18 cellular contexts compared by ENCODE assay signal in genomic region chr17:33201255-33201654, GRCh38.
DNase-seq lines count a peak whose midpoint lies in the region; ATAC-seq, FAIRE-seq and TF ChIP-seq lines count a peak whose summit lies in the region.
"Had no signal": no experiment of that assay in that cellular context is flagged by ENCODE, and none has a peak within 500 bp of the region (broad histone marks: within the 10 kb centered on the region; RNA-seq: fewer than 3 reads in every experiment).

No MANE protein-coding gene starts in this region.

- H2BK12ac ChIP-seq in H9 (ENCODE audit: insufficient read length, low read depth, low read length) = no peak overlapping the region

- H2AK5ac ChIP-seq in H9 (ENCODE audit: insufficient read length, low read length) (no peak overlapping the region), mesendoderm (ENCODE audit: low read length) (no peak overlapping the region)

- H3K9ac ChIP-seq in H9 (ENCODE audit: extremely low read depth, insufficient read length, low read length) (no peak overlapping the region), K562 (ENCODE audit: insufficient read depth in 1 of 2, low read depth in 2 of 2, low read length in 2 of 2) (no peak overlapping the region), mesendoderm (ENCODE audit: low read length) (no peak overlapping the region)
- H3K9ac ChIP-seq: BLaER1 treated with 17β-estradiol and CSF1 and Interleukin-3, amounts not matched to agents 10 nM and 100 nM had no signal

- no peaks in the 10 kb centered on the region for H3K23me2 ChIP-seq in H9 (ENCODE audit: insufficient read length, low read depth, low read length, poor library complexity, severe bottlenecking)

- H3K9me1 ChIP-seq in K562 (ENCODE audit: control insufficient read depth, insufficient read depth, low read length) = no peaks in the 10 kb centered on the region

- no CpG with 5 or more reads among the region's 4 CpGs for WGBS in H9 (ENCODE audit: extremely low coverage, insufficient read length, low lambda C conversion rate)
- 0% methylated on average over 4 of the region's 4 CpGs for WGBS in K562 (ENCODE audit: insufficient coverage, low coverage, missing lambda C conversion rate)
- WGBS in mesendoderm (ENCODE audit: extremely low coverage, insufficient coverage, low lambda C conversion rate) = no CpG with 5 or more reads among the region's 4 CpGs

- H3K9me3 Mint-ChIP-seq in activated CD4-positive, alpha-beta T cell treated with anti-CD3 and anti-CD28 coated beads for 36 hours (ENCODE audit: low read depth) = no peaks in the 10 kb centered on the region
- no peaks in the 10 kb centered on the region for H3K9me3 Mint-ChIP-seq in activated CD4-positive, alpha-beta T cell treated with anti-CD3 and anti-CD28 coated beads, Interleukin-2, amount 10 ng/mL, durations not matched to agents 7 days and 5 days
- H3K9me3 Mint-ChIP-seq in H9 = no peaks in the 10 kb centered on the region; a peak in 1 of 5 replicates
- no peaks in the 10 kb centered on the region for H3K9me3 Mint-ChIP-seq in activated naive CD8-positive, alpha-beta T cell treated with anti-CD3 and anti-CD28 coated beads for 36 hours

- POLR2A ChIA-PET in activated CD4-positive, alpha-beta T cell treated with anti-CD3 and anti-CD28 coated beads for 36 hours (lab: Charles Lee) = no interaction called here
- POLR2A ChIA-PET in activated CD4-positive, alpha-beta T cell treated with anti-CD3 and anti-CD28 coated beads, Interleukin-2, amount 10 ng/mL, durations not matched to agents 7 days and 5 days (lab: Charles Lee) = no interaction called here
- POLR2A ChIA-PET in K562 (lab: Yijun Ruan, JAX) = interaction anchor here (2.4 kb wide), 1 partner anchor 14 kb away, joined by 10 read pairs; no protein-coding TSS in a partner anchor

- CTCF ChIA-PET in activated CD4-positive, alpha-beta T cell treated with anti-CD3 and anti-CD28 coated beads for 36 hours (lab: Charles Lee) = no interaction called here
- CTCF ChIA-PET in activated CD4-positive, alpha-beta T cell treated with anti-CD3 and anti-CD28 coated beads, Interleukin-2, amount 10 ng/mL, durations not matched to agents 7 days and 5 days (lab: Charles Lee) = no interaction called here
- CTCF ChIA-PET in K562 (lab: Yijun Ruan, JAX; ENCODE audit: low intra/inter-chr PET ratio) = no interaction called here

- no peak overlapping the region for H2BK15ac ChIP-seq in H9 (ENCODE audit: low read depth, low read length)
- no peak overlapping the region for H2BK15ac ChIP-seq in mesendoderm (replicated peaks; ENCODE audit: low read depth)

- peaks cover 11% of the 10 kb centered on the region; the same call in 1 of the 2 replicates for H3K27me3 ChIP-seq in H9 (ENCODE audit: insufficient read depth, low read length)
- H3K27me3 ChIP-seq in K562 (ENCODE audit: control insufficient read depth in 2 of 2, insufficient read depth in 2 of 2, low read length in 2 of 2) = peaks cover 0 to 2% of the 10 kb centered on the region in 2 experiments; a peak in 1 of 5 replicates
- no peaks in the 10 kb centered on the region for H3K27me3 ChIP-seq in mesendoderm (ENCODE audit: insufficient read depth, low read length, poor library complexity)
- H3K27me3 ChIP-seq: BLaER1 treated with 17β-estradiol and CSF1 and Interleukin-3, amounts not matched to agents 10 nM and 100 nM had no signal

- peaks cover 7% of the 10 kb centered on the region for H3K27me3 Mint-ChIP-seq in activated CD4-positive, alpha-beta T cell treated with anti-CD3 and anti-CD28 coated beads for 36 hours
- H3K27me3 Mint-ChIP-seq in activated CD4-positive, alpha-beta T cell treated with anti-CD3 and anti-CD28 coated beads, Interleukin-2, amount 10 ng/mL, durations not matched to agents 7 days and 5 days = no peaks in the 10 kb centered on the region
- peaks cover 99% of the 10 kb centered on the region for H3K27me3 Mint-ChIP-seq in H9 (ENCODE audit: low read depth)
- peaks cover 9% of the 10 kb centered on the region for H3K27me3 Mint-ChIP-seq in activated naive CD8-positive, alpha-beta T cell treated with anti-CD3 and anti-CD28 coated beads for 36 hours
- H3K27me3 Mint-ChIP-seq: CD4-positive, CD25-positive, alpha-beta regulatory T cell had no signal

- H3K36me3 ChIP-seq in K562 (ENCODE audit: control insufficient read depth, insufficient read depth, low read length) (no peaks in the 10 kb centered on the region), mesendoderm (ENCODE audit: control insufficient read depth, insufficient read depth, low read length) (no peaks in the 10 kb centered on the region)
- H3K36me3 ChIP-seq: BLaER1 treated with 17β-estradiol and CSF1 and Interleukin-3, amounts not matched to agents 10 nM and 100 nM; HAP-1 had no signal

- H3K79me1 ChIP-seq in H9 (ENCODE audit: insufficient read depth, low read depth, low read length, poor library complexity, severe bottlenecking) = no peaks in the 10 kb centered on the region
- H3K79me1 ChIP-seq in mesendoderm (ENCODE audit: low read length) = no peaks in the 10 kb centered on the region

- H2BK5ac ChIP-seq in H9 (ENCODE audit: insufficient read length, low read length) (no peak overlapping the region), mesendoderm (ENCODE audit: low read length) (no peak overlapping the region)

- H3K4me1 Mint-ChIP-seq in activated CD4-positive, alpha-beta T cell treated with anti-CD3 and anti-CD28 coated beads for 36 hours = no peaks in the 10 kb centered on the region
- H3K4me1 Mint-ChIP-seq in activated CD4-positive, alpha-beta T cell treated with anti-CD3 and anti-CD28 coated beads, Interleukin-2, amount 10 ng/mL, durations not matched to agents 7 days and 5 days = no peaks in the 10 kb centered on the region
- H3K4me1 Mint-ChIP-seq in H9 = peaks cover 0 to 7% of the 10 kb centered on the region in 2 experiments; a peak in 2 of 4 replicates
- no peaks in the 10 kb centered on the region for H3K4me1 Mint-ChIP-seq in activated naive CD8-positive, alpha-beta T cell treated with anti-CD3 and anti-CD28 coated beads for 36 hours
- H3K4me1 Mint-ChIP-seq: CD4-positive, CD25-positive, alpha-beta regulatory T cell had no signal

- H3K56ac ChIP-seq in H9 (ENCODE audit: insufficient read length, low read depth, low read length) (no peak overlapping the region), mesendoderm (ENCODE audit: low read length) (no peak overlapping the region)

- no peak for TF ChIP-seq EP300 in K562 (IDR thresholded peaks at IDR 0.05; ENCODE audit: low read length)

- no peak for ATAC-seq in activated CD4-positive, alpha-beta T cell treated with anti-CD3 and anti-CD28 coated beads for 36 hours
- ATAC-seq in K562 = no peak

- H3K18ac ChIP-seq in H9 (ENCODE audit: insufficient read length, low read depth, low read length) = no peak overlapping the region
- H3K18ac ChIP-seq in mesendoderm (ENCODE audit: low read length) = no peak overlapping the region

- H4K91ac ChIP-seq in H9 (ENCODE audit: insufficient read length, low read depth, low read length) = no peak overlapping the region

- no peak overlapping the region for H3K4ac ChIP-seq in H9 (ENCODE audit: low read depth, low read length)
- H3K4ac ChIP-seq in mesendoderm (ENCODE audit: low read depth, low read length) = no peak overlapping the region

- H3K79me2 ChIP-seq in H9 (ENCODE audit: insufficient read depth, low read length) = no peaks in the 10 kb centered on the region
- no peaks in the 10 kb centered on the region for H3K79me2 ChIP-seq in K562 (ENCODE audit: control insufficient read depth, insufficient read depth, low read length)
- no peaks in the 10 kb centered on the region for H3K79me2 ChIP-seq in mesendoderm (ENCODE audit: control insufficient read depth, insufficient read depth, low read length)

- no peak overlapping the region for H3K14ac ChIP-seq in H9 (ENCODE audit: insufficient read depth, low read length)

- intact Hi-C loops in activated CD4-positive, alpha-beta T cell treated with anti-CD3 and anti-CD28 coated beads for 36 hours (cut with DNase I, micrococcal nuclease) = loop anchor here in 1 of 2 experiments (10.0 kb wide), 1 partner anchor 64 kb away; no protein-coding TSS in a partner anchor
- intact Hi-C loops in K562 (cut with micrococcal nuclease) = no loop called here

- no peak for FAIRE-seq in K562 (lab: Jason Lieb, UNC)
- FAIRE-seq: G401.6, GM12892, HTR-8/SVneo had no signal

- no peaks in the 10 kb centered on the region for H3K4me1 ChIP-seq in H9 (ENCODE audit: insufficient read depth, low read length)
- H3K4me1 ChIP-seq in K562 (replicated peaks in 1 of 2; ENCODE audit: control insufficient read depth in 2 of 2, insufficient read depth in 2 of 2, low read length in 2 of 2) = no peaks in the 10 kb centered on the region
- H3K4me1 ChIP-seq in mesendoderm (ENCODE audit: control insufficient read depth, low read depth, low read length) = peaks cover 5% of the 10 kb centered on the region
- H3K4me1 ChIP-seq: HAP-1 had no signal

- no peak overlapping the region for H4K8ac ChIP-seq in H9 (replicated peaks; ENCODE audit: insufficient read length, low read depth, low read length)
- no peak overlapping the region for H4K8ac ChIP-seq in mesendoderm (ENCODE audit: low read depth, low read length)

- H3T11ph ChIP-seq in H9 (ENCODE audit: low read length) = no peak overlapping the region

- H3K36me3 Mint-ChIP-seq in activated CD4-positive, alpha-beta T cell treated with anti-CD3 and anti-CD28 coated beads for 36 hours (ENCODE audit: low read depth) = no peaks in the 10 kb centered on the region
- H3K36me3 Mint-ChIP-seq in activated CD4-positive, alpha-beta T cell treated with anti-CD3 and anti-CD28 coated beads, Interleukin-2, amount 10 ng/mL, durations not matched to agents 7 days and 5 days (ENCODE audit: low read depth) = no peaks in the 10 kb centered on the region
- no peaks in the 10 kb centered on the region for H3K36me3 Mint-ChIP-seq in H9 (ENCODE audit: insufficient read depth in 1 of 3, low read depth in 3 of 3)
- no peaks in the 10 kb centered on the region for H3K36me3 Mint-ChIP-seq in activated naive CD8-positive, alpha-beta T cell treated with anti-CD3 and anti-CD28 coated beads for 36 hours
- H3K36me3 Mint-ChIP-seq: CD4-positive, CD25-positive, alpha-beta regulatory T cell had no signal

- H3K9me3 ChIP-seq in H9 (ENCODE audit: control insufficient read depth, low read depth, low read length) (no peaks in the 10 kb centered on the region), K562 (replicated peaks; ENCODE audit: control insufficient read depth, insufficient read depth, low read depth, low read length) (no peaks in the 10 kb centered on the region)
- H3K9me3 ChIP-seq: BLaER1 treated with 17β-estradiol and CSF1 and Interleukin-3, amounts not matched to agents 10 nM and 100 nM; HAP-1 had no signal

- H3K27ac ChIP-seq in H9 (ENCODE audit: insufficient read length, low read depth, low read length) (no peak overlapping the region), K562 (ENCODE audit: extremely low read depth, low read depth, low read length) (no peak overlapping the region), mesendoderm (ENCODE audit: low read depth, low read length) (no peak overlapping the region)
- H3K27ac ChIP-seq: BLaER1 treated with 17β-estradiol and CSF1 and Interleukin-3, amounts not matched to agents 10 nM and 100 nM had no signal

- no peak for TF ChIP-seq POLR2A in K562 (conservative IDR thresholded peaks at IDR 0.05)

- TF ChIP-seq RAD21 in K562 (CRISPR knock-in tag; conservative IDR thresholded peaks at IDR 0.05 in 1 of 2, IDR thresholded peaks at IDR 0.05 in 1 of 2) = no peak

- H3K4me2 ChIP-seq in H9 (ENCODE audit: insufficient read depth, insufficient read length, low read length) (no peak overlapping the region), K562 (ENCODE audit: insufficient read depth, low read length) (no peak overlapping the region), mesendoderm (ENCODE audit: low read length) (no peak overlapping the region)
- H3K4me2 ChIP-seq: BLaER1 treated with 17β-estradiol and CSF1 and Interleukin-3, amounts not matched to agents 10 nM and 100 nM had no signal

- H3K4me3 Mint-ChIP-seq in activated CD4-positive, alpha-beta T cell treated with anti-CD3 and anti-CD28 coated beads for 36 hours = no peak overlapping the region
- no peak overlapping the region for H3K4me3 Mint-ChIP-seq in activated CD4-positive, alpha-beta T cell treated with anti-CD3 and anti-CD28 coated beads, Interleukin-2, amount 10 ng/mL, durations not matched to agents 7 days and 5 days
- H3K4me3 Mint-ChIP-seq in H9 = no peak overlapping the region
- H3K4me3 Mint-ChIP-seq in activated naive CD8-positive, alpha-beta T cell treated with anti-CD3 and anti-CD28 coated beads for 36 hours = no peak overlapping the region
- H3K4me3 Mint-ChIP-seq: HFFc6 had no signal

- TF ChIP-seq CTCF in H9 (conservative IDR thresholded peaks at IDR 0.05) (no peak), K562 (IDR thresholded peaks at IDR 0.05 in 2 of 3, conservative IDR thresholded peaks at IDR 0.05 in 1 of 3; ENCODE audit: insufficient read depth in 2 of 3, low read depth in 1 of 3, low read length in 3 of 3) (no peak)

- H2BK20ac ChIP-seq in H9 (ENCODE audit: low read depth, low read length, poor library complexity, severe bottlenecking) = no peak overlapping the region

- in situ Hi-C loops in K562 (cut with MboI) = no loop called here

- no peak overlapping the region for H2BK120ac ChIP-seq in H9 (ENCODE audit: low read depth, low read length, poor library complexity, severe bottlenecking)
- no peak overlapping the region for H2BK120ac ChIP-seq in mesendoderm (ENCODE audit: low read depth, low read length)

- H4K5ac ChIP-seq in H9 (ENCODE audit: insufficient read length, low read depth, low read length) (no peak overlapping the region), mesendoderm (ENCODE audit: low read length) (no peak overlapping the region)

- H3K4me3 ChIP-seq in K562 (no peak overlapping the region), mesendoderm (ENCODE audit: low read length) (no peak overlapping the region)
- H3K4me3 ChIP-seq: BLaER1 treated with 17β-estradiol and CSF1 and Interleukin-3, amounts not matched to agents 10 nM and 100 nM; HAP-1 had no signal

- H2AFZ ChIP-seq in H9 (ENCODE audit: low read length) (no peak overlapping the region), K562 (ENCODE audit: low read depth, low read length) (no peak overlapping the region)

- no TSS peak for BruUV-seq in K562 (replicated peaks; lab: Mats Ljungman, UMichigan)

- H3K23ac ChIP-seq in H9 (ENCODE audit: insufficient read length, low read depth, low read length) = no peak overlapping the region
- no peak overlapping the region for H3K23ac ChIP-seq in mesendoderm (ENCODE audit: low read length)

- H4K20me1 ChIP-seq in H9 (ENCODE audit: control insufficient read depth, insufficient read depth, insufficient read length) = no peaks in the 10 kb centered on the region
- H4K20me1 ChIP-seq in K562 (replicated peaks; ENCODE audit: control insufficient read depth, insufficient read depth, low read length) = 0 out of 2 replicates have a peak, but pooled peaks cover 2% of the 10 kb centered on the region
- H4K20me1 ChIP-seq: BLaER1 treated with 17β-estradiol and CSF1 and Interleukin-3, amounts not matched to agents 10 nM and 100 nM had no signal

- no peak overlapping the region for H3K27ac Mint-ChIP-seq in activated CD4-positive, alpha-beta T cell treated with anti-CD3 and anti-CD28 coated beads for 36 hours
- no peak overlapping the region for H3K27ac Mint-ChIP-seq in activated CD4-positive, alpha-beta T cell treated with anti-CD3 and anti-CD28 coated beads, Interleukin-2, amount 10 ng/mL, durations not matched to agents 7 days and 5 days
- H3K27ac Mint-ChIP-seq in H9 = no peak overlapping the region
- no peak overlapping the region for H3K27ac Mint-ChIP-seq in activated naive CD8-positive, alpha-beta T cell treated with anti-CD3 and anti-CD28 coated beads for 36 hours
- H3K27ac Mint-ChIP-seq: CD4-positive, CD25-positive, alpha-beta regulatory T cell; HFFc6 had no signal

- peak; percentile 6 for DNase-seq in activated CD4-positive, alpha-beta T cell treated with anti-CD3 and anti-CD28 coated beads for 36 hours
- no peak for DNase-seq in activated CD4-positive, alpha-beta T cell treated with anti-CD3 and anti-CD28 coated beads, Interleukin-2, amount 10 ng/mL, durations not matched to agents 7 days and 5 days
- DNase-seq in H9 (peak; percentile 27), K562 (ENCODE audit: extremely low read depth in 1 of 4, low spot score in 3 of 4) (peak in 2 of 4 experiments; percentile 23 to 24), mesendoderm (peak; percentile 65), HCEC 1CT (no peak), RKO (ENCODE audit: low spot score) (no peak)
- DNase-seq in activated naive CD8-positive, alpha-beta T cell treated with anti-CD3 and anti-CD28 coated beads for 36 hours = no peak
- DNase-seq: 8988T; CD4-positive, CD25-positive, alpha-beta regulatory T cell; DMS153; GOT3; HFFc6 had no signal

Comparison
In these comparisons a context has a peak if more than half of its experiments do, and no peak if none do; other contexts are left out.
1. DNase-seq: peak in activated CD4-positive, alpha-beta T cell treated with anti-CD3 and anti-CD28 coated beads for 36 hours (single experiment), H9 (single experiment) and mesendoderm (single experiment); none in activated CD4-positive, alpha-beta T cell treated with anti-CD3 and anti-CD28 coated beads, Interleukin-2, amount 10 ng/mL, durations not matched to agents 7 days and 5 days (single experiment), HCEC 1CT (single experiment), activated naive CD8-positive, alpha-beta T cell treated with anti-CD3 and anti-CD28 coated beads for 36 hours (single experiment) and RKO (single experiment).